Comparison of ENCODE assay signal across 8 cellular contexts in the genomic region with DNA sequence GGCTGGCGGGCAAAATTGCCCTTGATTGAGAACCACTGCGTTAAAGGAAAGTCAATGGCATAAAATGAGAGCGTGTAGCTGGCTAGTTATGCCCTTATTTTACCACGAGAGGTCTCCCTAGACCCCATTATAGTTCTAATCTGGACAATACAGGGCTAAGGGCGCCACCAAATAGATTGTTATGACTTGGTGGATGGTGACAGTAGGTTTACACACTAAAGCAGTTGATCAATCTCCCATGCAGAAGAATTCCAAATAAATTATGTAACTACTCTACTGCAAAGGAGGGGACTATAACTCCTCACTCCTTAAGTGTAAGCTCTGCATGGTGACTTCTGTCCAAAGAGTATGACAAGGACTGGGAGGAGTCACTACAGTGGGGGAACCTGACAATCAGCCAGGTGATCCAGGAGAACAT. TPM values are rescaled to one million over a fixed set of nuclear protein-coding genes. Genes with fewer than 3 reads are reported as not detected.
A peak's percentile ranks its signal among the peaks of the same experiment; 100 is the strongest.
DNase-seq lines count a peak whose midpoint lies in the region; ATAC-seq and TF ChIP-seq lines count a peak whose summit lies in the region.

No MANE protein-coding gene starts in this region.

- H3K4me3 ChIP-seq in astrocyte of the cerebellum (ENCODE audit: low read depth, low read length) (no peak overlapping the region), retinal pigment epithelial cell (ENCODE audit: low read length) (no peak overlapping the region)

- TF ChIP-seq CTCF in CD14-positive monocyte (IDR thresholded peaks at IDR 0.05) (peak; percentile 92), astrocyte of the cerebellum (IDR thresholded peaks at IDR 0.05; ENCODE audit: low read depth, low read length, missing control alignments) (peak; percentile 74), retinal pigment epithelial cell (conservative IDR thresholded peaks at IDR 0.05; ENCODE audit: low read depth, low read length) (peak; percentile 73)

- H3K27ac Mint-ChIP-seq in CD14-positive monocyte = no peak overlapping the region

- H3K4me3 Mint-ChIP-seq in CD14-positive monocyte = no peak overlapping the region

- H3K4me1 Mint-ChIP-seq in CD14-positive monocyte = peaks cover 6% of the 10 kb centered on the region

- peaks cover 0 to 2% (median 0%) of the 10 kb centered on the region in 3 donors for H3K27me3 Mint-ChIP-seq in CD14-positive monocyte (ENCODE audit: low read depth in 3 of 3)

- no peaks in the 10 kb centered on the region for H3K36me3 Mint-ChIP-seq in CD14-positive monocyte

- intact Hi-C loops in CD14-positive monocyte (cut with micrococcal nuclease) = loop anchor here (1.0 to 5.0 kb wide), 3 partner anchors 128 to 211 kb away; no protein-coding TSS in a partner anchor

- in situ Hi-C loops in astrocyte of the cerebellum (cut with HindIII; ENCODE audit: low sequenced_read_pairs) = no loop called here

- DNase-seq in CD14-positive monocyte (ENCODE audit: low spot score) = no peak
- peak; percentile 89 for DNase-seq in NAMALWA (ENCODE audit: low spot score)
- DNase-seq in RPMI8226 = peak; percentile 75
- peak; percentile 36 for DNase-seq in astrocyte of the cerebellum (ENCODE audit: low read depth)
- DNase-seq in hepatic stellate cell (ENCODE audit: low spot score) = peak; percentile 51
- DNase-seq in retinal pigment epithelial cell (ENCODE audit: low read depth) = no peak

- no peaks in the 10 kb centered on the region for H3K9me3 Mint-ChIP-seq in CD14-positive monocyte

- peak; percentile 64 for ATAC-seq in GM19372 (IDR thresholded peaks at IDR 0.05; ENCODE audit: low read depth, unreplicated experiment)
- no peak for ATAC-seq in HG03025 (IDR thresholded peaks at IDR 0.05; ENCODE audit: low FRiP score, unreplicated experiment)

RNA-seq across cellular contexts. Expression of gene YPEL2, which starts 20.4 kb away (rescaled TPM):
- 10 to 100 TPM; 21.5 to 25.1 TPM for polyA plus RNA-seq in CD14-positive monocyte

Comparison
In these comparisons a context has a peak if more than half of its experiments do, and no peak if none do; other contexts are left out.
1. DNase-seq: peak in NAMALWA (single experiment), RPMI8226 (single experiment), astrocyte of the cerebellum (single experiment) and hepatic stellate cell (single experiment); none in CD14-positive monocyte (single experiment) and retinal pigment epithelial cell (single experiment).
2. Peak in every context shown above with its lines, with median percentiles within 50 percentile points of each other: CTCF ChIP-seq.